Comparison of ENCODE assay signal across 8 cellular contexts in genomic region chr10:28628184-28628893, GRCh38. TPM values are rescaled to one million over a fixed set of nuclear protein-coding genes. Genes with fewer than 3 reads are reported as not detected.
A peak's percentile ranks its signal among the peaks of the same experiment; 100 is the strongest.
DNase-seq lines count a peak whose midpoint lies in the region; ATAC-seq and TF ChIP-seq lines count a peak whose summit lies in the region.

No MANE protein-coding gene starts in this region.

- TF ChIP-seq CTCF in GM12874 (IDR thresholded peaks at IDR 0.05; ENCODE audit: insufficient read depth, low read depth, low read length): peak; percentile 90
- TF ChIP-seq CTCF in VCaP (conservative IDR thresholded peaks at IDR 0.05): peak; percentile 91
- peak; percentile 38 to 75 (median 69) for TF ChIP-seq CTCF in breast epithelium (IDR thresholded peaks at IDR 0.05)

- no peak for TF ChIP-seq POLR2A in breast epithelium (IDR thresholded peaks at IDR 0.05)

- H3K27ac ChIP-seq in VCaP: no peak overlapping the region
- H3K27ac ChIP-seq in breast epithelium: no peak overlapping the region

- intact Hi-C loops in breast epithelium (cut with DNase I; ENCODE audit: low total_unique reads): no loop called here

- peak; percentile 31 for DNase-seq in NCI-H2107 treated with DMSO at 0.1 percent for 48 hours (lab: John Stamatoyannopoulos, UW; ENCODE audit: unreplicated experiment)
- peak; percentile 45 to 73 for DNase-seq in breast epithelium (ENCODE audit: low spot score in 2 of 2)
- DNase-seq in islet precursor cell: peak; percentile 89
- DNase-seq in stimulated activated CD4-positive, alpha-beta T cell treated with anti-CD3 and anti-CD28 coated beads, Interleukin-15, amount 100 ng/mL, for 48 hours (ENCODE audit: low read depth in 2 of 2): peak; percentile 46 to 66
- no peak for DNase-seq in GF-D8 (lab: John Stamatoyannopoulos, UW)

- no peaks in the 10 kb centered on the region for H3K9me3 ChIP-seq in breast epithelium

- H3K27me3 ChIP-seq in breast epithelium: no peaks in the 10 kb centered on the region

- H3K36me3 ChIP-seq in breast epithelium: no peaks in the 10 kb centered on the region

- peak; percentile 80 for ATAC-seq in HG02798 (IDR thresholded peaks at IDR 0.05; ENCODE audit: poor library complexity, unreplicated experiment)

- no peaks in the 10 kb centered on the region for H3K4me1 ChIP-seq in breast epithelium

- no peak overlapping the region for H3K4me3 ChIP-seq in breast epithelium

RNA-seq across cellular contexts. Expression of gene BAMBI, which starts 49.0 kb away (rescaled TPM):
- total RNA-seq in breast epithelium: 10 to 100 TPM in 1 of 3 donors, 1 to 10 TPM in 2; 3.4 to 41.9 (median 7.5) TPM
